ENCODE assay signal across 9 cellular contexts in genomic region chr9:125126019-125126746, GRCh38. TPM values are rescaled to one million over a fixed set of nuclear protein-coding genes. Genes with fewer than 3 reads are reported as not detected.
DNase-seq lines count a peak whose midpoint lies in the region; ATAC-seq and TF ChIP-seq lines count a peak whose summit lies in the region.
"Had no signal": no experiment of that assay in that cellular context is flagged by ENCODE, and none has a peak within 500 bp of the region (broad histone marks: within the 10 kb centered on the region; RNA-seq: fewer than 3 reads in every experiment).

No MANE protein-coding gene starts in this region.

- H3K36me3 ChIP-seq in heart left ventricle (no peaks in the 10 kb centered on the region), skeletal muscle tissue (ENCODE audit: control insufficient read depth in 3 of 3, insufficient read depth in 3 of 3, low read length in 3 of 3) (no peaks in the 10 kb centered on the region)

- 71 to 76% (median 74%) methylated on average over 2 of the region's 2 CpGs for WGBS in heart left ventricle, 4 donors

- H3K27me3 ChIP-seq in heart left ventricle (no peaks in the 10 kb centered on the region), skeletal muscle tissue (ENCODE audit: control insufficient read depth in 3 of 3, insufficient read depth in 3 of 3, low read length in 3 of 3) (no peaks in the 10 kb centered on the region)

- H3K9me3 ChIP-seq in heart left ventricle (no peaks in the 10 kb centered on the region), skeletal muscle tissue (ENCODE audit: control insufficient read depth in 3 of 3, low read length in 3 of 3) (no peaks in the 10 kb centered on the region)

- H3K4me3 ChIP-seq in heart left ventricle (no peak overlapping the region), skeletal muscle tissue (ENCODE audit: low read length in 3 of 3) (no peak overlapping the region)

- DNase-seq in DMS79 treated with DMSO at 0.1 percent for 48 hours (lab: John Stamatoyannopoulos, UW) (peak; percentile 5), DMS79 (lab: John Stamatoyannopoulos, UW) (no peak), SKM-1 treated with dmso at 0.1 percent for 144 hours (lab: John Stamatoyannopoulos, UW; ENCODE audit: unreplicated experiment) (peak; percentile 84), heart left ventricle (peak; percentile 73 to 89 (median 81)), SW 1271 (lab: John Stamatoyannopoulos, UW) (no peak)

- H3K4me1 ChIP-seq in heart left ventricle (peaks cover 0 to 11% (median 0%) of the 10 kb centered on the region in 12 donors), skeletal muscle tissue (ENCODE audit: control insufficient read depth in 3 of 3, insufficient read depth in 3 of 3, low read length in 3 of 3) (peaks cover 3 to 10% (median 7%) of the 10 kb centered on the region in 3 donors)
- H3K4me1 ChIP-seq: parathyroid adenoma had no signal

- TF ChIP-seq POLR2A in heart left ventricle (IDR thresholded peaks at IDR 0.05): no peak

- H3K27ac ChIP-seq in heart left ventricle (peak overlapping the region in 1 of 12 donors; percentile 22), skeletal muscle tissue (ENCODE audit: low read depth, low read length) (peak overlapping the region; percentile 3)
- H3K27ac ChIP-seq: parathyroid adenoma had no signal

- no peaks in the 10 kb centered on the region for H3K9me3 Mint-ChIP-seq in activated naive CD8-positive, alpha-beta T cell (ENCODE audit: low read depth)

- intact Hi-C loops in heart left ventricle (cut with DNase I): no loop called here

- peaks cover 38% of the 10 kb centered on the region for H3K4me1 Mint-ChIP-seq in activated naive CD8-positive, alpha-beta T cell (ENCODE audit: low read depth)

- H3K36me3 Mint-ChIP-seq in activated naive CD8-positive, alpha-beta T cell: peaks cover 2% of the 10 kb centered on the region

- peak overlapping the region; percentile 77 for H3K4me3 Mint-ChIP-seq in activated naive CD8-positive, alpha-beta T cell

- peak overlapping the region; percentile 97 for H3K27ac Mint-ChIP-seq in activated naive CD8-positive, alpha-beta T cell

- no peak overlapping the region for H3K9ac ChIP-seq in skeletal muscle tissue (ENCODE audit: low read depth in 1 of 3, low read length in 3 of 3)
- H3K9ac ChIP-seq: parathyroid adenoma had no signal

- ATAC-seq in HG03280 (IDR thresholded peaks at IDR 0.05; ENCODE audit: unreplicated experiment) (peak; percentile 90), heart left ventricle (peak; percentile 77 to 97 (median 96))

- TF ChIP-seq CTCF in heart left ventricle (IDR thresholded peaks at IDR 0.05): no peak

- no peaks in the 10 kb centered on the region for H3K27me3 Mint-ChIP-seq in activated naive CD8-positive, alpha-beta T cell

RNA-seq across cellular contexts. Expression of gene SCAI, which starts 17.1 kb away (rescaled TPM):
- total RNA-seq in heart left ventricle (1 to 10 TPM; 1.8 to 5.3 (median 4.0) TPM), skeletal muscle tissue (14.6 TPM)
- 1 to 10 TPM; 1.4 to 1.6 TPM for polyA plus RNA-seq in heart left ventricle

Comparison
In these comparisons a context has a peak if more than half of its experiments do, and no peak if none do; other contexts are left out.
1. DNase-seq: peak in DMS79 treated with DMSO at 0.1 percent for 48 hours (single experiment), SKM-1 treated with dmso at 0.1 percent for 144 hours (single experiment) and heart left ventricle (5 of 5); none in DMS79 (single experiment) and SW 1271 (0 of 2).